Comparison of ENCODE assay signal across 1 cellular context in the genomic region with DNA sequence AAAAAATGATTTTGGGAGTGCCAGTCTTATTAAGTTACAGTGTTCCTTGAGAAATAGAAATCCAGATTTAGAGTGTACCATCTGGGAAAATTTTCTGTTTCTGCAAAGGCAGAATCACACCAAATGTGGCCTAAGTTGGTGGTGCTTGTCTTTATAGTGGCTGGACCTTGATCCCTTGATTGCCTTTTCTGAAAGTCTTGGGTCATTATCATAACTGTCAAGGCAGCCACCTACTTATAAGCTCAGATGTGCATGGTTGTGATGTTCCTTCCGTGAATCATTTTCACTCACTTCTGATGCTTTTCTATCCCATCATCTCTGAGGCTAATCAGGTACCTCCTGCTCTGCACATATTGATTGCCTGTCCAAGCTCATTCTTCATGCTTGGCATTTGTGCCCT.
TF ChIP-seq lines count a peak whose summit lies in the region.

No MANE protein-coding gene starts in this region.

TF ChIP-seq in IMR-90, 13 proteins besides CTCF, POLR2A, EP300 and RAD21 (continued from another document):
- TF ChIP-seq RCOR1 (IDR thresholded peaks at IDR 0.05; ENCODE audit: insufficient replicate concordance, low read length): no peak
